ENCODE assay signal across 8 cellular contexts in genomic region chr19:38387550-38388309, GRCh38. TPM values are rescaled to one million over a fixed set of nuclear protein-coding genes. Genes with fewer than 3 reads are reported as not detected.
DNase-seq lines count a peak whose midpoint lies in the region; ATAC-seq and TF ChIP-seq lines count a peak whose summit lies in the region.

Gene GGN (minus strand): TSS chr19:38388034. CDS start chr19:38387261, 773 bp downstream.

- peaks cover 11% of the 10 kb centered on the region for H3K4me1 Mint-ChIP-seq in activated naive CD8-positive, alpha-beta T cell treated with anti-CD3 and anti-CD28 coated beads, Interleukin-2, amount 10 ng/mL, durations not matched to agents 7 days and 5 days
- H3K4me1 Mint-ChIP-seq in osteocyte (ENCODE audit: unreplicated experiment): peaks cover 15% of the 10 kb centered on the region

- peak within 1 kb of the TSS; percentile 80 for H3K4me3 ChIP-seq in A673 (ENCODE audit: low read depth, low read length, poor library complexity, severe bottlenecking)
- no peak within 1 kb of the TSS for H3K4me3 ChIP-seq in NB4 (ENCODE audit: low read depth, low read length)

- H3K36me3 ChIP-seq in A673 (ENCODE audit: insufficient read depth, low read length, poor library complexity, severe bottlenecking): peaks cover 20% of the 10 kb centered on the region

- TF ChIP-seq CTCF in A673 (conservative IDR thresholded peaks at IDR 0.05; ENCODE audit: low read depth, low read length) (no peak), NB4 (IDR thresholded peaks at IDR 0.05; ENCODE audit: low read depth, low read length) (no peak), osteocyte (IDR thresholded peaks at IDR 0.05) (no peak)

- peaks cover 14% of the 10 kb centered on the region for H3K36me3 Mint-ChIP-seq in activated naive CD8-positive, alpha-beta T cell treated with anti-CD3 and anti-CD28 coated beads, Interleukin-2, amount 10 ng/mL, durations not matched to agents 7 days and 5 days
- H3K36me3 Mint-ChIP-seq in osteocyte (ENCODE audit: unreplicated experiment): peaks cover 12% of the 10 kb centered on the region

- intact Hi-C loops in A673 (cut with micrococcal nuclease; ENCODE audit: unreplicated experiment): no loop called here
- intact Hi-C loops in Right ventricle myocardium superior (cut with DNase I): no loop called here

- BruUV-seq in A673 (replicated peaks; lab: Mats Ljungman, UMichigan): no TSS peak

- no peaks in the 10 kb centered on the region for H3K9me3 ChIP-seq in A673 (ENCODE audit: low read depth, low read length, poor library complexity, severe bottlenecking)

- peaks cover 6% of the 10 kb centered on the region for H3K4me1 ChIP-seq in A673 (ENCODE audit: insufficient read depth, low read length, poor library complexity, severe bottlenecking)

- H3K27ac Mint-ChIP-seq in activated naive CD8-positive, alpha-beta T cell treated with anti-CD3 and anti-CD28 coated beads, Interleukin-2, amount 10 ng/mL, durations not matched to agents 7 days and 5 days: no peak within 1 kb of the TSS
- peak within 1 kb of the TSS; percentile 90 for H3K27ac Mint-ChIP-seq in osteocyte (ENCODE audit: unreplicated experiment)

- peaks cover 38% of the 10 kb centered on the region for H3K27me3 Mint-ChIP-seq in activated naive CD8-positive, alpha-beta T cell treated with anti-CD3 and anti-CD28 coated beads, Interleukin-2, amount 10 ng/mL, durations not matched to agents 7 days and 5 days
- no peaks in the 10 kb centered on the region for H3K27me3 Mint-ChIP-seq in osteocyte (ENCODE audit: unreplicated experiment)

- H3K9me3 Mint-ChIP-seq in activated naive CD8-positive, alpha-beta T cell treated with anti-CD3 and anti-CD28 coated beads, Interleukin-2, amount 10 ng/mL, durations not matched to agents 7 days and 5 days: no peaks in the 10 kb centered on the region
- H3K9me3 Mint-ChIP-seq in osteocyte (ENCODE audit: unreplicated experiment): no peaks in the 10 kb centered on the region

- no peaks in the 10 kb centered on the region for H3K27me3 ChIP-seq in A673 (replicated peaks; ENCODE audit: insufficient read depth, low read depth, low read length, poor library complexity)

- CTCF ChIA-PET in A673 (lab: Charles Lee): interaction anchor here (1.1 to 1.7 kb wide), 2 partner anchors 13 to 15 kb away, joined by 6 to 14 read pairs; partner anchors contain the start of genes FAM98C and PSMD8

- POLR2A ChIA-PET in A673 (lab: Charles Lee; ENCODE audit: low non-redundant PET): interaction anchor here (0.6 kb wide), 3 partner anchors 13 to 432 kb away, joined by 3 to 20 read pairs (median 3); no protein-coding TSS in a partner anchor
- POLR2A ChIA-PET in activated naive CD8-positive, alpha-beta T cell treated with anti-CD3 and anti-CD28 coated beads, Interleukin-2, amount 10 ng/mL, durations not matched to agents 7 days and 5 days (lab: Charles Lee): interaction anchor here (0.6 to 2.1 kb wide), 11 partner anchors 8 to 505 kb away, joined by 3 to 18 read pairs (median 4); partner anchors contain the start of genes ECH1, EIF3K, FAM98C and MAP4K1

- peak within 1 kb of the TSS; percentile 93 for H3K4me3 Mint-ChIP-seq in activated naive CD8-positive, alpha-beta T cell treated with anti-CD3 and anti-CD28 coated beads, Interleukin-2, amount 10 ng/mL, durations not matched to agents 7 days and 5 days
- H3K4me3 Mint-ChIP-seq in osteocyte (ENCODE audit: unreplicated experiment): peak within 1 kb of the TSS; percentile 92

- peak; percentile 66 for ATAC-seq in GM19035 (IDR thresholded peaks at IDR 0.05; ENCODE audit: unreplicated experiment)
- ATAC-seq in activated naive CD8-positive, alpha-beta T cell treated with anti-CD3 and anti-CD28 coated beads, Interleukin-2, amount 10 ng/mL, durations not matched to agents 7 days and 5 days (ENCODE audit: low read depth): peak; percentile 74
- peak; percentile 74 for ATAC-seq in Right ventricle myocardium superior (ENCODE audit: poor library complexity)

- peak within 1 kb of the TSS; percentile 77 for H3K27ac ChIP-seq in A673 (ENCODE audit: low read depth, low read length, poor library complexity, severe bottlenecking)
- peak within 1 kb of the TSS; percentile 69 for H3K27ac ChIP-seq in temporal lobe (ENCODE audit: low read depth, low read length)

- peak; percentile 98 for DNase-seq in A673 (ENCODE audit: low spot score)
- DNase-seq in NB4 (ENCODE audit: low read depth): peak; percentile 53
- DNase-seq in SW 1271 (lab: John Stamatoyannopoulos, UW): peak; percentile 76 to 86
- peak; percentile 79 for DNase-seq in activated naive CD8-positive, alpha-beta T cell treated with anti-CD3 and anti-CD28 coated beads, Interleukin-2, amount 10 ng/mL, durations not matched to agents 7 days and 5 days
- peak; percentile 82 for DNase-seq in Right ventricle myocardium superior
- DNase-seq in osteocyte (ENCODE audit: extremely low spot score, unreplicated experiment): peak; percentile 96

- no peak for TF ChIP-seq POLR2A in NB4 (IDR thresholded peaks at IDR 0.05; ENCODE audit: extremely low read depth, insufficient read length)

RNA-seq across cellular contexts. Expression of gene GGN, which starts in this region (rescaled TPM):
- total RNA-seq in A673 (2021) (0.83 and 1.3 TPM in 2 replicates), Right ventricle myocardium superior (0.27 TPM), osteocyte (2.1 and 2.3 TPM in 2 replicates), temporal lobe (under 0.01 TPM)
- total RNA-seq in activated naive CD8-positive, alpha-beta T cell treated with anti-CD3 and anti-CD28 coated beads, Interleukin-2, amount 10 ng/mL, durations not matched to agents 7 days and 5 days: not detected

Comparison
In these comparisons a context has a peak if more than half of its experiments do, and no peak if none do; other contexts are left out.
1. Peak in DNase-seq and ATAC-seq in activated naive CD8-positive, alpha-beta T cell treated with anti-CD3 and anti-CD28 coated beads, Interleukin-2, amount 10 ng/mL, durations not matched to agents 7 days and 5 days; RNA of the gene not detected or under 1 TPM.
2. Peak in DNase-seq and ATAC-seq in Right ventricle myocardium superior; RNA of the gene not detected or under 1 TPM.